ENCODE assay signal across 1 cellular context in genomic region chr1:184805667-184806295, GRCh38.
TF ChIP-seq lines count a peak whose summit lies in the region.

No MANE protein-coding gene starts in this region.

TF ChIP-seq in HepG2, 621 proteins besides CTCF, POLR2A, EP300 and RAD21 (continued from another document):
- no peak for TF ChIP-seq PATZ1 (CRISPR knock-in tag; IDR thresholded peaks at IDR 0.05)
- TF ChIP-seq PAX8 (CRISPR knock-in tag; IDR thresholded peaks at IDR 0.05; ENCODE audit: borderline replicate concordance) = no peak
- no peak for TF ChIP-seq CENPBD1 (CRISPR knock-in tag; IDR thresholded peaks at IDR 0.05; ENCODE audit: borderline replicate concordance, low read depth)
- TF ChIP-seq KLF12 (CRISPR knock-in tag; IDR thresholded peaks at IDR 0.05; ENCODE audit: borderline replicate concordance) = no peak
- TF ChIP-seq SNRNP70 (IDR thresholded peaks at IDR 0.05; ENCODE audit: low read depth, low read length) = no peak
- TF ChIP-seq NCOA1 (CRISPR knock-in tag; IDR thresholded peaks at IDR 0.05) = no peak
- TF ChIP-seq SNAPC2 (CRISPR knock-in tag; IDR thresholded peaks at IDR 0.05) = no peak
- no peak for TF ChIP-seq ZBTB34 (CRISPR knock-in tag; IDR thresholded peaks at IDR 0.05)
- TF ChIP-seq SETDB1 (CRISPR knock-in tag; IDR thresholded peaks at IDR 0.05; ENCODE audit: borderline replicate concordance) = no peak
- TF ChIP-seq ZNF546 (CRISPR knock-in tag; conservative IDR thresholded peaks at IDR 0.05) = no peak
- TF ChIP-seq SOX6 (IDR thresholded peaks at IDR 0.05) = no peak
- peak; percentile 30; the same call in 1 of the 2 replicates for TF ChIP-seq SOX6 (CRISPR knock-in tag; IDR thresholded peaks at IDR 0.05)
- TF ChIP-seq CHCHD3 (CRISPR knock-in tag; IDR thresholded peaks at IDR 0.05) = no peak
- no peak for TF ChIP-seq MTA3 (CRISPR knock-in tag; IDR thresholded peaks at IDR 0.05)
- no peak for TF ChIP-seq SMAD9 (CRISPR knock-in tag; IDR thresholded peaks at IDR 0.05)
- peak; percentile 56 for TF ChIP-seq USF2 (IDR thresholded peaks at IDR 0.05; ENCODE audit: low read depth, low read length)
- TF ChIP-seq USF2 (CRISPR knock-in tag; IDR thresholded peaks at IDR 0.05; ENCODE audit: borderline replicate concordance) = peak; percentile 32; the same call in 1 of the 2 replicates
- no peak for TF ChIP-seq THAP9 (CRISPR knock-in tag; IDR thresholded peaks at IDR 0.05; ENCODE audit: borderline replicate concordance)
- no peak for TF ChIP-seq ZNF446 (CRISPR knock-in tag; IDR thresholded peaks at IDR 0.05)
- TF ChIP-seq ZBED4 (CRISPR knock-in tag; IDR thresholded peaks at IDR 0.05; ENCODE audit: borderline replicate concordance) = no peak
- TF ChIP-seq KDM6A (CRISPR knock-in tag; IDR thresholded peaks at IDR 0.05; ENCODE audit: low read depth) = no peak
- TF ChIP-seq RBM39 (IDR thresholded peaks at IDR 0.05; ENCODE audit: low read depth, low read length, poor library complexity, severe bottlenecking) = no peak
- TF ChIP-seq ZBTB25 (CRISPR knock-in tag; IDR thresholded peaks at IDR 0.05) = no peak
- TF ChIP-seq KDM5A (IDR thresholded peaks at IDR 0.05; ENCODE audit: borderline replicate concordance, low read length) = no peak
- no peak for TF ChIP-seq MAF1 (CRISPR knock-in tag; IDR thresholded peaks at IDR 0.05; ENCODE audit: borderline replicate concordance)
- no peak for TF ChIP-seq EED (CRISPR knock-in tag; IDR thresholded peaks at IDR 0.05)
- 0 out of 2 replicates have a peak, but pooled peaks have one; percentile 25 for TF ChIP-seq GATAD2A (CRISPR knock-in tag; IDR thresholded peaks at IDR 0.05)
- TF ChIP-seq NFKBIZ (CRISPR knock-in tag; IDR thresholded peaks at IDR 0.05) = no peak
- no peak for TF ChIP-seq TARDBP (CRISPR knock-in tag; IDR thresholded peaks at IDR 0.05)
- TF ChIP-seq ZFP36 (IDR thresholded peaks at IDR 0.05; ENCODE audit: borderline replicate concordance, low read depth, low read length, partially characterized antibody) = no peak
- TF ChIP-seq ZFYVE20 (CRISPR knock-in tag; IDR thresholded peaks at IDR 0.05; ENCODE audit: borderline replicate concordance, low read depth) = no peak
- TF ChIP-seq ZNF230 (CRISPR knock-in tag; IDR thresholded peaks at IDR 0.05) = no peak
- TF ChIP-seq KDM5B (CRISPR knock-in tag; IDR thresholded peaks at IDR 0.05; ENCODE audit: borderline replicate concordance) = no peak
- no peak for TF ChIP-seq ZNF205 (CRISPR knock-in tag; IDR thresholded peaks at IDR 0.05)
- 0 out of 2 replicates have a peak, but pooled peaks have one; percentile 36 for TF ChIP-seq THAP11 (CRISPR knock-in tag; IDR thresholded peaks at IDR 0.05)
- TF ChIP-seq ZNF607 (CRISPR knock-in tag; IDR thresholded peaks at IDR 0.05; ENCODE audit: borderline replicate concordance) = peak; percentile 27; the same call in 1 of the 2 replicates
- TF ChIP-seq ZNF562 (CRISPR knock-in tag; IDR thresholded peaks at IDR 0.05; ENCODE audit: borderline replicate concordance) = no peak
- TF ChIP-seq DBP (CRISPR knock-in tag; IDR thresholded peaks at IDR 0.05; ENCODE audit: not compliant biosample characterization) = no peak
- no peak for TF ChIP-seq ZNF737 (CRISPR knock-in tag; IDR thresholded peaks at IDR 0.05; ENCODE audit: borderline replicate concordance)
- no peak for TF ChIP-seq EZH2 (conservative IDR thresholded peaks at IDR 0.05; ENCODE audit: low read depth, low read length)
- no peak for TF ChIP-seq TERF1 (CRISPR knock-in tag; IDR thresholded peaks at IDR 0.05)
- 0 out of 2 replicates have a peak, but pooled peaks have one; percentile 25 for TF ChIP-seq HOXA3 (CRISPR knock-in tag; IDR thresholded peaks at IDR 0.05)
- TF ChIP-seq HMGA1 (CRISPR knock-in tag; conservative IDR thresholded peaks at IDR 0.05) = no peak
- TF ChIP-seq ZMYM3 (CRISPR knock-in tag; IDR thresholded peaks at IDR 0.05) = no peak
- TF ChIP-seq SALL1 (CRISPR knock-in tag; IDR thresholded peaks at IDR 0.05) = peak; percentile 48
- no peak for TF ChIP-seq U2AF2 (IDR thresholded peaks at IDR 0.05; ENCODE audit: low read depth, low read length)
- no peak for TF ChIP-seq MIER2 (CRISPR knock-in tag; IDR thresholded peaks at IDR 0.05)
- TF ChIP-seq ARHGAP35 (CRISPR knock-in tag; IDR thresholded peaks at IDR 0.05; ENCODE audit: borderline replicate concordance) = no peak
- no peak for TF ChIP-seq NFIB (CRISPR knock-in tag; IDR thresholded peaks at IDR 0.05; ENCODE audit: borderline replicate concordance)
- TF ChIP-seq HINFP (CRISPR knock-in tag; IDR thresholded peaks at IDR 0.05; ENCODE audit: low read depth) = no peak
- no peak for TF ChIP-seq ZNF83 (CRISPR knock-in tag; IDR thresholded peaks at IDR 0.05; ENCODE audit: borderline replicate concordance)
